Comparison of ENCODE assay signal across 10 cellular contexts in the genomic region with DNA sequence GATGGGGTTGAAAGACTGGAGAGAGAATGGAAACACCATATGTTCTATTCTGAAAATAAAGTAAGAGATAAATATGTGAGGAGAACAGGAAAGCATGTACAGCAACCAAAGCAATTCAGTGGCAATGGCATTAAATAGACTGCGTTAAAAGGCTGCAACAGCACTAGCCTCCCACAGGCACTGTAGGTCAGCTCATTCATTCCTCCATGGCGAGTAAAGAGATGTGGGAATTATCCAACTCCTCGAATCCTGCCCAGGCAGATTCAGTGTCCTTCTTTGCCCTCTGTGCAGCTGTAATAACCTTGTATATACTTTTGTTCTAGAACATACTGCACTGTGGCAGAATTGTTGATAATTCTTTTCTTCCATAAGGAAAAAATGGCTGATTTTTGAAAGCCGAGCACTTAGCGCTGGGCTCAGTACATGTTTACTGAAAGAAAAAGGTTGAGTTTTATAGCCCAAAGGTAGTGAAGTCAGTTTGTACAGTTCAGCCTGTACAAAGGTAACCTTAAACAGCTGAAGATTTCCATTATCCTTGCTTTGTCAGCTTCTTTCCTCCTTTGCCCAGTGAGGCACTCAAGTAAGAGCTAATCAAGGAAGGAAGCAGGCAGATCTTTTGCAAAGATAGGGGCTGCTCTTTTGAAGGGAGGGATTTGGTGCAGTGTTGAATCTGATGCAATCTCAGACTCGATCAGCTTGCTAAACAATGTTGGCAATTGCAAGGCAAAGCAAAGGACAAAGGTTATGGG. TPM values are rescaled to one million over a fixed set of nuclear protein-coding genes. Genes with fewer than 3 reads are reported as not detected.
DNase-seq lines count a peak whose midpoint lies in the region; ATAC-seq, FAIRE-seq and TF ChIP-seq lines count a peak whose summit lies in the region.
"Had no signal": no experiment of that assay in that cellular context is flagged by ENCODE, and none has a peak within 500 bp of the region (broad histone marks: within the 10 kb centered on the region; RNA-seq: fewer than 3 reads in every experiment).

No MANE protein-coding gene starts in this region.

- no peak for FAIRE-seq in bronchial epithelial cell (lab: Jason Lieb, UNC)
- FAIRE-seq in HepG2 (lab: Jason Lieb, UNC), result peak; percentile 87
- no peak for FAIRE-seq in HTR-8/SVneo (lab: Jason Lieb, UNC)

- DNase-seq in AG20443 (ENCODE audit: low spot score) (peak; percentile 50), Kasumi-1 (lab: John Stamatoyannopoulos, UW) (peak; percentile 65 to 68), bronchial epithelial cell (ENCODE audit: low read depth) (peak; percentile 34), HepG2 (ENCODE audit: low spot score) (peak; percentile 91), caudate nucleus (lab: John Stamatoyannopoulos, UW) (no peak), ecto neural progenitor cell (ENCODE audit: low spot score) (no peak), HTR-8/SVneo (ENCODE audit: insufficient read length, low spot score) (no peak)
- DNase-seq: NCI-H146 had no signal

- TF ChIP-seq CTCF in bronchial epithelial cell (IDR thresholded peaks at IDR 0.05; ENCODE audit: insufficient read depth, low read length, severe bottlenecking) (no peak), HepG2 (CRISPR knock-in tag; IDR thresholded peaks at IDR 0.05) (no peak)

- TF ChIP-seq POLR2A in HepG2 (IDR thresholded peaks at IDR 0.05; ENCODE audit: insufficient read depth in 1 of 2, low read depth in 2 of 2, low read length in 2 of 2), result no peak

- peak overlapping the region; percentile 83 for H3K4me2 ChIP-seq in HepG2 (ENCODE audit: low read depth, low read length)

- BruUV-seq in HepG2 (replicated peaks; lab: Mats Ljungman, UMichigan), result TSS peak; percentile 95

- no peaks in the 10 kb centered on the region for H3K9me3 ChIP-seq in HepG2 (ENCODE audit: low read length)

- CTCF ChIA-PET in HepG2 (lab: Yijun Ruan, JAX; ENCODE audit: low intra/inter-chr PET ratio, low total read pairs), result no interaction called here

- ATAC-seq in HepG2 (peak; percentile 94), HG02678 (IDR thresholded peaks at IDR 0.05; ENCODE audit: unreplicated experiment) (no peak)
- ATAC-seq: natural killer cell treated with Interleukin-12 subunit alpha and Interleukin-12 subunit beta and Interleukin-15 and Interleukin-18, amount 100 ng/mL, for 72 hours had no signal

- H3K9ac ChIP-seq in HepG2 (ENCODE audit: insufficient read depth, low read depth, low read length), result peak overlapping the region; percentile 57

- H3K36me3 ChIP-seq in bronchial epithelial cell (ENCODE audit: control insufficient read depth, insufficient read depth, low read length), result no peaks in the 10 kb centered on the region
- H3K36me3 ChIP-seq in HepG2 (replicated peaks in 1 of 2; ENCODE audit: control insufficient read depth in 1 of 2, insufficient read depth in 2 of 2, low read length in 2 of 2), result no peaks in the 10 kb centered on the region

- H4K20me1 ChIP-seq in HepG2 (ENCODE audit: insufficient read depth, low read length), result no peaks in the 10 kb centered on the region

- H3K27me3 ChIP-seq in bronchial epithelial cell (ENCODE audit: control insufficient read depth, insufficient read depth, low read length), result no peaks in the 10 kb centered on the region
- H3K27me3 ChIP-seq in HepG2 (ENCODE audit: control insufficient read depth in 1 of 2, insufficient read depth in 2 of 2, low read length in 2 of 2), result no peaks in the 10 kb centered on the region

- WGBS in HepG2 (ENCODE audit: low lambda C conversion rate), result 28% methylated on average over 6 of the region's 6 CpGs

- peaks cover 66% of the 10 kb centered on the region for H3K4me1 ChIP-seq in HepG2 (ENCODE audit: insufficient read depth, low read length)

- intact Hi-C loops in HepG2 (cut with micrococcal nuclease; ENCODE audit: unreplicated experiment), result loop anchor here (1.0 to 5.0 kb wide), 3 partner anchors 9 to 43 kb away; partner anchors contain the start of gene ANO6

- TF ChIP-seq EP300 in HepG2 (IDR thresholded peaks at IDR 0.05; ENCODE audit: low read depth in 2 of 2, low read length in 2 of 2) (peak in 1 of 2 experiments; percentile 88; a peak in 2 of 4 replicates), HepG2 (CRISPR knock-in tag; IDR thresholded peaks at IDR 0.05; ENCODE audit: borderline replicate concordance) (peak; percentile 90)

- TF ChIP-seq RAD21 in HepG2 (CRISPR knock-in tag; IDR thresholded peaks at IDR 0.05), result no peak

- POLR2A ChIA-PET in HepG2 (lab: Yijun Ruan, JAX), result interaction anchor here (0.6 to 2.4 kb wide), 11 partner anchors 11 to 469 kb away, joined by 3 to 13 read pairs (median 3); partner anchors contain the start of genes ANO6 and ARID2

- H3K4me3 ChIP-seq in bronchial epithelial cell (ENCODE audit: low read depth, low read length) (no peak overlapping the region), HepG2 (replicated peaks in 1 of 3; ENCODE audit: insufficient read depth in 1 of 3, low read depth in 2 of 3, low read length in 3 of 3) (peak overlapping the region; percentile 26 to 50 (median 40); a peak in 3 of 6 replicates)

- in situ Hi-C loops in HepG2 (cut with HindIII; ENCODE audit: extremely low pct_ligation_motif_present, low pct_unique_long_range_greater_than_20kb), result loop anchor here (5.0 kb wide), 1 partner anchor 33 kb away; no protein-coding TSS in a partner anchor

- H2AFZ ChIP-seq in HepG2 (ENCODE audit: low read length), result peak overlapping the region; percentile 50

- H3K27ac ChIP-seq in HepG2 (ENCODE audit: extremely low read length, insufficient read depth, low read length), result peak overlapping the region; percentile 82
- H3K27ac ChIP-seq in caudate nucleus (ENCODE audit: low read depth, low read length), result no peak overlapping the region

- H3K79me2 ChIP-seq in HepG2 (ENCODE audit: insufficient read depth, low read length), result peaks cover 14% of the 10 kb centered on the region

TF ChIP-seq in HepG2, 621 proteins besides CTCF, POLR2A, EP300 and RAD21 (continues in another document):
- TF ChIP-seq ZNF768 (CRISPR knock-in tag; IDR thresholded peaks at IDR 0.05), result no peak
- TF ChIP-seq, protein P1, sequence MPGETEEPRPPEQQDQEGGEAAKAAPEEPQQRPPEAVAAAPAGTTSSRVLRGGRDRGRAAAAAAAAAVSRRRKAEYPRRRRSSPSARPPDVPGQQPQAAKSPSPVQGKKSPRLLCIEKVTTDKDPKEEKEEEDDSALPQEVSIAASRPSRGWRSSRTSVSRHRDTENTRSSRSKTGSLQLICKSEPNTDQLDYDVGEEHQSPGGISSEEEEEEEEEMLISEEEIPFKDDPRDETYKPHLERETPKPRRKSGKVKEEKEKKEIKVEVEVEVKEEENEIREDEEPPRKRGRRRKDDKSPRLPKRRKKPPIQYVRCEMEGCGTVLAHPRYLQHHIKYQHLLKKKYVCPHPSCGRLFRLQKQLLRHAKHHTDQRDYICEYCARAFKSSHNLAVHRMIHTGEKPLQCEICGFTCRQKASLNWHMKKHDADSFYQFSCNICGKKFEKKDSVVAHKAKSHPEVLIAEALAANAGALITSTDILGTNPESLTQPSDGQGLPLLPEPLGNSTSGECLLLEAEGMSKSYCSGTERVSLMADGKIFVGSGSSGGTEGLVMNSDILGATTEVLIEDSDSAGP (CRISPR knock-in tag; IDR thresholded peaks at IDR 0.05; ENCODE audit: borderline replicate concordance), result no peak
- peak; percentile 56; the same call in 1 of the 2 replicates for TF ChIP-seq ZGPAT (CRISPR knock-in tag; IDR thresholded peaks at IDR 0.05)
- TF ChIP-seq RARA (CRISPR knock-in tag; IDR thresholded peaks at IDR 0.05), result peak; percentile 96

RNA-seq across cellular contexts. Expression of gene ANO6, which starts 44.0 kb away (rescaled TPM):
- 23.2 and 23.3 TPM in 2 replicates for total RNA-seq in bronchial epithelial cell
- total RNA-seq in HepG2 (2016; rRNA removed; fragmentation: Illumina TruSeq; extraction: Trizol), result 45.8 and 57.1 TPM in 2 replicates
- 10.4 and 10.9 TPM in 2 replicates for total RNA-seq in HepG2 (2016; cell fraction: cytosol; rRNA removed; fragmentation: Illumina TruSeq; extraction: Trizol; ENCODE audit: low read depth)
- total RNA-seq in HepG2 (2016; cell fraction: insoluble cytoplasmic fraction; rRNA removed; fragmentation: Illumina TruSeq; extraction: Trizol), result 46.6 and 56.5 TPM in 2 replicates
- total RNA-seq in HepG2 (2016; cell fraction: membrane; rRNA removed; fragmentation: Illumina TruSeq; extraction: Trizol), result 24.2 and 24.6 TPM in 2 replicates
- 64.7 and 71.5 TPM in 2 replicates for total RNA-seq in HepG2 (2016; cell fraction: nucleus; rRNA removed; fragmentation: Illumina TruSeq; extraction: Trizol)
- polyA plus RNA-seq in HepG2 (2011; rRNA removed), result 30.3 and 37.8 TPM in 2 replicates
- 22.9 and 31.2 TPM in 2 replicates for polyA plus RNA-seq in HepG2 (2011; cell fraction: cytosol; rRNA removed)
- polyA plus RNA-seq in HepG2 (2011; cell fraction: nucleus; rRNA removed), result 13.8 and 15.5 TPM in 2 replicates
- 41.1 and 43.6 TPM in 2 replicates for polyA plus RNA-seq in HepG2 (2012)
- polyA plus RNA-seq in HepG2 (2016; cell fraction: cytosol; fragmentation: Illumina TruSeq; extraction: Trizol; ENCODE audit: low read depth), result 2.1 and 2.3 TPM in 2 replicates
- polyA plus RNA-seq in HepG2 (2016; cell fraction: insoluble cytoplasmic fraction; fragmentation: Illumina TruSeq; extraction: Trizol; ENCODE audit: low read depth), result 36.6 and 38.9 TPM in 2 replicates
- polyA plus RNA-seq in HepG2 (2016; cell fraction: membrane; fragmentation: Illumina TruSeq; extraction: Trizol; ENCODE audit: low read depth), result 8.9 and 9.1 TPM in 2 replicates
- 48.3 and 49.0 TPM in 2 replicates for polyA plus RNA-seq in HepG2 (2016; cell fraction: nucleus; fragmentation: Illumina TruSeq; extraction: Trizol; ENCODE audit: insufficient read depth, low read depth)
- polyA minus RNA-seq in HepG2 (2011; rRNA and poly(A)+ RNA removed; ENCODE audit: low replicate concordance), result 21.5 and 54.3 TPM in 2 replicates
- polyA minus RNA-seq in HepG2 (2011; cell fraction: cytosol; rRNA and poly(A)+ RNA removed), result 52.1 and 54.6 TPM in 2 replicates
- 50.3 and 60.4 TPM in 2 replicates for polyA minus RNA-seq in HepG2 (2011; cell fraction: nucleus; rRNA and poly(A)+ RNA removed)

Comparison
In these comparisons a context has a peak if more than half of its experiments do, and no peak if none do; other contexts are left out.
1. DNase-seq: peak in AG20443 (single experiment), Kasumi-1 (2 of 2), bronchial epithelial cell (single experiment) and HepG2 (single experiment); none in caudate nucleus (0 of 61), ecto neural progenitor cell (single experiment) and HTR-8/SVneo (single experiment).